In the genomic region with DNA sequence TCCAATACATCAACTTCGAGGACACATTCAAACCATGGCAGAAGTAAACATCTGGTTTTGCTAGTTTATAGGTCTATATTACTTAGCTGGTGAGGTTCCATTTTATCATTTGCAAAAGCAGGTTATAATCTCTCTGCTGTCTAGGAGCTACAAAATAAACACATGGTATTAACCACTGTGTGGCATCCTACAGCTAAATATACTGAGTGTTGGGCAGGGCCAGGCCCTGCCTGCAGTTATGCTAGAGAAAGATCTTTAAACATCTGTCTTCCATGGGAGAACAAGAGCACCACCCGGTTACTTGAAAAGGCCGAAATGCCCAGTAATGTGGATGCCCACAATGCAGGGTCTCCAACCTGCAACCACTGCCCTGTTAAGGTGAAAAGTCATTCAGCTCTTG, we compare ENCODE assay signal across 15 cellular contexts.
"Had no signal": no experiment of that assay in that cellular context is flagged by ENCODE, and none has a peak within 500 bp of the region (broad histone marks: within the 10 kb centered on the region; RNA-seq: fewer than 3 reads in every experiment).

No MANE protein-coding gene starts in this region.

- ATAC-seq: activated T-cell treated with anti-CD3 and anti-CD28 coated beads, Interleukin-2, amount 50 U/mL, for 4 hours had no signal

- H3K4me3 Mint-ChIP-seq: activated CD4-positive, alpha-beta memory T cell treated with anti-CD3 and anti-CD28 coated beads for 36 hours; activated naive CD8-positive, alpha-beta T cell treated with anti-CD3 and anti-CD28 coated beads for 36 hours; activated T-cell treated with anti-CD3 and anti-CD28 coated beads, Interleukin-2, amount 50 U/mL, for 4 hours; immature natural killer cell; nephron progenitor cell; T-helper 2 cell treated with Interferon-gamma antibody and Interleukin-4, amounts not matched to agents 5 μg/mL and 100 μg/mL, for 36 hours had no signal

- DNase-seq: activated CD4-positive, alpha-beta memory T cell treated with anti-CD3 and anti-CD28 coated beads for 36 hours; activated gamma-delta T cell; activated naive CD8-positive, alpha-beta T cell treated with anti-CD3 and anti-CD28 coated beads for 36 hours; activated T-cell treated with anti-CD3 and anti-CD28 coated beads, Interleukin-2, amount 50 U/mL, for 4 hours; aorta; colonic mucosa; effector CD8-positive, alpha-beta T cell; immature natural killer cell; nephron progenitor cell; psoas muscle; stimulated activated CD4-positive, alpha-beta T cell treated with anti-CD3 and anti-CD28 coated beads, Interleukin-4, amount 100 ng/mL, for 4 hours; SW 1271 had no signal

- H3K27ac Mint-ChIP-seq: activated CD4-positive, alpha-beta memory T cell treated with anti-CD3 and anti-CD28 coated beads for 36 hours; activated naive CD8-positive, alpha-beta T cell treated with anti-CD3 and anti-CD28 coated beads for 36 hours; immature natural killer cell; T-helper 2 cell treated with Interferon-gamma antibody and Interleukin-4, amounts not matched to agents 5 μg/mL and 100 μg/mL, for 36 hours had no signal

- H3K27me3 Mint-ChIP-seq: activated CD4-positive, alpha-beta memory T cell treated with anti-CD3 and anti-CD28 coated beads for 36 hours had no signal

- H3K36me3 ChIP-seq: breast epithelium, colonic mucosa had no signal

- H3K27me3 ChIP-seq: breast epithelium, colonic mucosa, stomach had no signal

- H3K4me3 ChIP-seq: breast epithelium, colonic mucosa, psoas muscle, stomach had no signal

- H3K4me1 ChIP-seq: colonic mucosa had no signal

- H3K9me3 ChIP-seq: breast epithelium, colonic mucosa, psoas muscle, stomach had no signal

- H3K9me3 Mint-ChIP-seq: activated CD4-positive, alpha-beta memory T cell treated with anti-CD3 and anti-CD28 coated beads for 36 hours; activated naive CD8-positive, alpha-beta T cell treated with anti-CD3 and anti-CD28 coated beads for 36 hours; activated T-cell treated with anti-CD3 and anti-CD28 coated beads, Interleukin-2, amount 50 U/mL, for 4 hours; immature natural killer cell; nephron progenitor cell; T-helper 2 cell treated with Interferon-gamma antibody and Interleukin-4, amounts not matched to agents 5 μg/mL and 100 μg/mL, for 36 hours had no signal

- H3K27ac ChIP-seq: breast epithelium, colonic mucosa had no signal
